In genomic region chr20:23636908-23637281, GRCh38 we compare ENCODE assay signal across 9 cellular contexts. TPM values are rescaled to one million over a fixed set of nuclear protein-coding genes. Genes with fewer than 3 reads are reported as not detected.
A peak's percentile ranks its signal among the peaks of the same experiment; 100 is the strongest.
DNase-seq lines count a peak whose midpoint lies in the region; ATAC-seq and TF ChIP-seq lines count a peak whose summit lies in the region.
"Had no signal": no experiment of that assay in that cellular context is flagged by ENCODE, and none has a peak within 500 bp of the region (broad histone marks: within the 10 kb centered on the region; RNA-seq: fewer than 3 reads in every experiment).

No MANE protein-coding gene starts in this region.

- CTCF ChIA-PET in activated CD8-positive, alpha-beta memory T cell treated with anti-CD3 and anti-CD28 coated beads, Interleukin-2, amount 10 ng/mL, durations not matched to agents 7 days and 5 days (lab: Charles Lee), result no interaction called here

- no peaks in the 10 kb centered on the region for H3K9me3 Mint-ChIP-seq in activated CD8-positive, alpha-beta memory T cell treated with anti-CD3 and anti-CD28 coated beads, Interleukin-2, amount 10 ng/mL, durations not matched to agents 7 days and 5 days (ENCODE audit: low read depth)

- no peak for DNase-seq in activated CD8-positive, alpha-beta memory T cell treated with anti-CD3 and anti-CD28 coated beads, Interleukin-2, amount 10 ng/mL, durations not matched to agents 7 days and 5 days
- DNase-seq in activated CD8-positive, alpha-beta memory T cell treated with anti-CD3 and anti-CD28 coated beads for 24 hours, result no peak
- DNase-seq in breast epithelium (ENCODE audit: low spot score in 2 of 2) (no peak), lung (ENCODE audit: low spot score) (no peak), tibial artery (no peak), activated gamma-delta T cell treated with Interleukin-2 at 50 U/mL for 16 hours (no peak), DMS153 (lab: John Stamatoyannopoulos, UW) (no peak), DMS 273 treated with DMSO at 0.1 percent for 48 hours (lab: John Stamatoyannopoulos, UW) (no peak)
- DNase-seq: SHP77 treated with DMSO at 0.1 percent for 48 hours had no signal

- H3K4me1 ChIP-seq in breast epithelium (peaks cover 7 to 13% of the 10 kb centered on the region in 2 donors), lung (ENCODE audit: control insufficient read depth in 2 of 2, insufficient read depth in 2 of 2, low read length in 2 of 2) (peaks cover 0 to 17% of the 10 kb centered on the region in 2 donors), tibial artery (peaks cover 0 to 35% (median 24%) of the 10 kb centered on the region in 4 donors)

- peak overlapping the region; percentile 90 to 93 for H3K27ac ChIP-seq in breast epithelium
- peak overlapping the region; percentile 93 to 97 for H3K27ac ChIP-seq in lung (ENCODE audit: low read depth in 1 of 2, low read length in 1 of 2)
- peak overlapping the region; percentile 98 to 100 for H3K27ac ChIP-seq in tibial artery

- peaks cover 22% of the 10 kb centered on the region for H3K27me3 Mint-ChIP-seq in activated CD8-positive, alpha-beta memory T cell treated with anti-CD3 and anti-CD28 coated beads, Interleukin-2, amount 10 ng/mL, durations not matched to agents 7 days and 5 days

- H3K4me3 ChIP-seq in breast epithelium (peak overlapping the region; percentile 84 to 96 (median 86)), lung (peak overlapping the region; percentile 96), tibial artery (peak overlapping the region; percentile 100)

- no peak for TF ChIP-seq POLR2A in breast epithelium (IDR thresholded peaks at IDR 0.05)

- TF ChIP-seq CTCF in breast epithelium (IDR thresholded peaks at IDR 0.05) (no peak), lung (IDR thresholded peaks at IDR 0.05; ENCODE audit: control extremely low read depth, extremely low read depth) (no peak), tibial artery (IDR thresholded peaks at IDR 0.05) (no peak)

- no peaks in the 10 kb centered on the region for H3K9me3 ChIP-seq in breast epithelium
- no peaks in the 10 kb centered on the region for H3K9me3 ChIP-seq in lung (ENCODE audit: control insufficient read depth in 2 of 2, insufficient read depth in 1 of 2, low read length in 1 of 2)
- H3K9me3 ChIP-seq in tibial artery, result no peaks in the 10 kb centered on the region

- H3K27ac Mint-ChIP-seq in activated CD8-positive, alpha-beta memory T cell treated with anti-CD3 and anti-CD28 coated beads, Interleukin-2, amount 10 ng/mL, durations not matched to agents 7 days and 5 days, result no peak overlapping the region

- no peak for ATAC-seq in activated CD8-positive, alpha-beta memory T cell treated with anti-CD3 and anti-CD28 coated beads, Interleukin-2, amount 10 ng/mL, durations not matched to agents 7 days and 5 days
- ATAC-seq in lung (ENCODE audit: insufficient read depth, low FRiP score), result no peak

- intact Hi-C loops in breast epithelium (cut with DNase I; ENCODE audit: low total_unique reads), result no loop called here
- intact Hi-C loops in tibial artery (cut with DNase I; ENCODE audit: low total_unique reads), result loop anchor here (10.0 kb wide), 1 partner anchor 212 kb away; the partner anchor contains the start of gene NAPB

- peaks cover 3% of the 10 kb centered on the region for H3K4me1 Mint-ChIP-seq in activated CD8-positive, alpha-beta memory T cell treated with anti-CD3 and anti-CD28 coated beads, Interleukin-2, amount 10 ng/mL, durations not matched to agents 7 days and 5 days

- H3K36me3 ChIP-seq in breast epithelium (no peaks in the 10 kb centered on the region), lung (ENCODE audit: control insufficient read depth in 2 of 2, insufficient read depth in 2 of 2, low read length in 2 of 2) (peaks cover 0 to 27% of the 10 kb centered on the region in 2 donors), tibial artery (peaks cover 27 to 36% (median 32%) of the 10 kb centered on the region in 3 donors)

- peak overlapping the region; percentile 3 for H3K4me3 Mint-ChIP-seq in activated CD8-positive, alpha-beta memory T cell treated with anti-CD3 and anti-CD28 coated beads, Interleukin-2, amount 10 ng/mL, durations not matched to agents 7 days and 5 days

- H3K27me3 ChIP-seq in breast epithelium (no peaks in the 10 kb centered on the region), lung (ENCODE audit: control insufficient read depth, insufficient read depth) (no peaks in the 10 kb centered on the region), tibial artery (no peaks in the 10 kb centered on the region)

- no peaks in the 10 kb centered on the region for H3K36me3 Mint-ChIP-seq in activated CD8-positive, alpha-beta memory T cell treated with anti-CD3 and anti-CD28 coated beads, Interleukin-2, amount 10 ng/mL, durations not matched to agents 7 days and 5 days

- 26 to 58% methylated on average over 3 to 4 of the region's 4 CpGs for WGBS in lung, 2 donors

RNA-seq across cellular contexts. Expression of gene CST3, which starts 0.9 kb away (rescaled TPM):
- under 1 TPM; 0.47 to 0.61 TPM for total RNA-seq in activated CD8-positive, alpha-beta memory T cell treated with anti-CD3 and anti-CD28 coated beads, Interleukin-2, amount 10 ng/mL, durations not matched to agents 7 days and 5 days
- total RNA-seq in breast epithelium, result 1,000 to 10,000 TPM in 1 of 3 donors, 100 to 1,000 TPM in 2; 498 to 1,982 (median 699) TPM
- 100 to 1,000 TPM; 238 to 726 TPM for total RNA-seq in lung
- 100 to 1,000 TPM; 557 to 780 TPM for polyA plus RNA-seq in lung

RNA-seq across cellular contexts. Expression of gene CST9, which starts 31.2 kb away (rescaled TPM):
- not detected for total RNA-seq in activated CD8-positive, alpha-beta memory T cell treated with anti-CD3 and anti-CD28 coated beads, Interleukin-2, amount 10 ng/mL, durations not matched to agents 7 days and 5 days
- total RNA-seq in breast epithelium, result 1 to 10 TPM in 1 of 3 donors, not detected in 2; 2.3 TPM
- total RNA-seq in lung, result not detected
- polyA plus RNA-seq in lung, result not detected

RNA-seq across cellular contexts. Expression of gene CST4, which starts 51.9 kb away (rescaled TPM):
- total RNA-seq in activated CD8-positive, alpha-beta memory T cell treated with anti-CD3 and anti-CD28 coated beads, Interleukin-2, amount 10 ng/mL, durations not matched to agents 7 days and 5 days, result not detected
- total RNA-seq in breast epithelium (not detected), lung (not detected)
- not detected for polyA plus RNA-seq in lung

Comparison
In these comparisons a context has a peak if more than half of its experiments do, and no peak if none do; other contexts are left out.
1. RNA of gene CST3, which starts 0.9 kb away (total RNA-seq): 238 to 726 TPM in lung and 498 to 1,982 TPM in breast epithelium; 0.47 to 0.61 TPM in activated CD8-positive, alpha-beta memory T cell treated with anti-CD3 and anti-CD28 coated beads, Interleukin-2, amount 10 ng/mL, durations not matched to agents 7 days and 5 days; every median in the first group is over 100 times any median in the second.
2. Peak in every context shown above with its lines, with median percentiles within 50 percentile points of each other: H3K27ac ChIP-seq and H3K4me3 ChIP-seq.